In genomic region chr6:128410584-128410983, GRCh38 we compare ENCODE assay signal across 15 cellular contexts.
"Had no signal": no experiment of that assay in that cellular context is flagged by ENCODE, and none has a peak within 500 bp of the region (broad histone marks: within the 10 kb centered on the region; RNA-seq: fewer than 3 reads in every experiment).

No MANE protein-coding gene starts in this region.

- H3K27ac Mint-ChIP-seq: activated naive CD4-positive, alpha-beta T cell treated with anti-CD3 and anti-CD28 coated beads, Interleukin-2, amount 10 ng/mL, durations not matched to agents 7 days and 5 days; activated T-helper 2 cell treated with anti-CD3 and anti-CD28 coated beads, Interferon-gamma antibody, Interleukin-2, Interleukin-4, amounts not matched to agents 10 μg/mL and 5 μg/mL and 100 μg/mL, durations not matched to agents 14 hours and 24 hours and 36 hours; effector memory CD8-positive, alpha-beta T cell; natural killer cell had no signal

- H3K4me3 ChIP-seq: cardiac muscle cell, coronary artery, psoas muscle, suprapubic skin had no signal

- H3K4me1 Mint-ChIP-seq: activated naive CD4-positive, alpha-beta T cell treated with anti-CD3 and anti-CD28 coated beads, Interleukin-2, amount 10 ng/mL, durations not matched to agents 7 days and 5 days; natural killer cell had no signal

- H3K36me3 ChIP-seq: cardiac muscle cell, suprapubic skin had no signal

- H3K4me3 Mint-ChIP-seq: activated naive CD4-positive, alpha-beta T cell treated with anti-CD3 and anti-CD28 coated beads, Interleukin-2, amount 10 ng/mL, durations not matched to agents 7 days and 5 days; effector memory CD8-positive, alpha-beta T cell; natural killer cell had no signal

- ATAC-seq: activated CD4-positive, CD25-positive, alpha-beta regulatory T cell treated with anti-CD3 and anti-CD28 coated beads, Interleukin-2, amount 50 U/mL, for 24 hours; effector memory CD8-positive, alpha-beta T cell; left cardiac atrium; natural killer cell; psoas muscle; stimulated activated naive CD8-positive, alpha-beta T cell treated with anti-CD3 and anti-CD28 coated beads, Interleukin-15, Interleukin-2, amounts not matched to agents 100 U/mL and 50 U/mL, for 24 hours had no signal

- H3K9me3 ChIP-seq: psoas muscle, suprapubic skin had no signal

- H3K36me3 Mint-ChIP-seq: activated naive CD4-positive, alpha-beta T cell treated with anti-CD3 and anti-CD28 coated beads, Interleukin-2, amount 10 ng/mL, durations not matched to agents 7 days and 5 days; natural killer cell had no signal

- H3K27me3 ChIP-seq: cardiac muscle cell, suprapubic skin had no signal

- H3K9me3 Mint-ChIP-seq: activated naive CD4-positive, alpha-beta T cell treated with anti-CD3 and anti-CD28 coated beads, Interleukin-2, amount 10 ng/mL, durations not matched to agents 7 days and 5 days; activated T-helper 2 cell treated with anti-CD3 and anti-CD28 coated beads, Interferon-gamma antibody, Interleukin-2, Interleukin-4, amounts not matched to agents 10 μg/mL and 5 μg/mL and 100 μg/mL, durations not matched to agents 14 hours and 24 hours and 36 hours; effector memory CD8-positive, alpha-beta T cell; natural killer cell had no signal

- DNase-seq: activated naive CD4-positive, alpha-beta T cell treated with anti-CD3 and anti-CD28 coated beads, Interleukin-2, amount 10 ng/mL, durations not matched to agents 7 days and 5 days; effector memory CD8-positive, alpha-beta T cell; erythroblast; hypothalamus; left cardiac atrium; natural killer cell; occipital lobe; psoas muscle; stimulated activated CD4-positive, alpha-beta T cell treated with anti-CD3 and anti-CD28 coated beads, Interleukin-2, amount 100 ng/mL, for 48 hours; stimulated activated naive CD8-positive, alpha-beta T cell treated with anti-CD3 and anti-CD28 coated beads, Interleukin-15, Interleukin-2, amounts not matched to agents 100 U/mL and 50 U/mL, for 24 hours had no signal

- H3K4me1 ChIP-seq: psoas muscle, suprapubic skin had no signal

- H3K27me3 Mint-ChIP-seq: activated naive CD4-positive, alpha-beta T cell treated with anti-CD3 and anti-CD28 coated beads, Interleukin-2, amount 10 ng/mL, durations not matched to agents 7 days and 5 days; effector memory CD8-positive, alpha-beta T cell had no signal

- H3K27ac ChIP-seq: cardiac muscle cell, coronary artery, psoas muscle, suprapubic skin had no signal
